ENCODE assay signal across 16 cellular contexts in the genomic region with DNA sequence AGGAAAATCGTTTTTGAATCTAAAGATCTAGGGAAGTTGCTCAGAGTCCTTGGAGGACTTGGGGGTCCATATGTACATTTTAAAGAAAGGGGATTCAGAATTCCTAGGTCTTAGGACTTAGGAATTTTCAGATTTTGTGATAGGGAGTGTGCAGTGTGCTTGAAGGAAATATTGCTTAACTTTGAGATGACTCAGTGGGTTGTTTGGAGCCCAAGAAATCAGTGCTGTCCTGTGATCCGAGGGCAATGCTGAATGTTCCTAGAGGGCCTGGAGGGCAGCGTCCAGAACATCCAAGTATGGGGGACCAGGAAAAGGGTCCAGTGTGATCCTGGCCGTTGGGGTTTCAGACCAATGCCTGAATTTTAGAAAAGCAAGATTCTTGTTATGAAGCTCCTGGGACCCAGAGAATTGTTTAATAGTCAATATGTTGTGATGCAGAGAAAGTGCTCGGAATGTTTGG. TPM values are rescaled to one million over a fixed set of nuclear protein-coding genes. Genes with fewer than 3 reads are reported as not detected.
DNase-seq lines count a peak whose midpoint lies in the region; ATAC-seq and TF ChIP-seq lines count a peak whose summit lies in the region.
"Had no signal": no experiment of that assay in that cellular context is flagged by ENCODE, and none has a peak within 500 bp of the region (broad histone marks: within the 10 kb centered on the region; RNA-seq: fewer than 3 reads in every experiment).

No MANE protein-coding gene starts in this region.

- DNase-seq in Right ventricle myocardium superior (peak; percentile 5), left ventricle myocardium superior (no peak), RWPE2 (ENCODE audit: low spot score) (no peak), fibroblast of peridontal ligament (ENCODE audit: extremely low read depth) (peak; percentile 47), osteocyte (ENCODE audit: extremely low spot score, unreplicated experiment) (no peak)
- DNase-seq in stimulated activated effector memory CD8-positive, alpha-beta T cell treated with anti-CD3 and anti-CD28 coated beads, Interleukin-12 subunit alpha, Interleukin-12 subunit beta, amount 100 ng/mL, for 72 hours (ENCODE audit: low spot score in 2 of 2): no peak
- DNase-seq: esophagus squamous epithelium, NCI-H2081 treated with DMSO at 0.1 percent for 48 hours, NCI-H748 treated with DMSO at 0.1 percent for 48 hours, nucleus accumbens had no signal

- H3K27me3 Mint-ChIP-seq in osteocyte (ENCODE audit: unreplicated experiment): peaks cover 56% of the 10 kb centered on the region

- H3K27ac Mint-ChIP-seq in stimulated activated effector memory CD8-positive, alpha-beta T cell treated with anti-CD3 and anti-CD28 coated beads, Interleukin-12 subunit alpha, Interleukin-12 subunit beta, amount 100 ng/mL, for 72 hours: peak overlapping the region; percentile 5
- H3K27ac Mint-ChIP-seq in osteocyte (ENCODE audit: unreplicated experiment): no peak overlapping the region
- H3K27ac Mint-ChIP-seq: dendritic cell treated with granulocyte-macrophage colony-stimulating factor and Interleukin-4, amounts not matched to agents 40 ng/mL and 50 ng/mL, for 4 days had no signal

- no peak overlapping the region for H3K27ac ChIP-seq in RWPE2 (ENCODE audit: poor library complexity, severe bottlenecking)
- H3K27ac ChIP-seq: esophagus squamous epithelium had no signal

- H3K4me3 Mint-ChIP-seq in stimulated activated effector memory CD8-positive, alpha-beta T cell treated with anti-CD3 and anti-CD28 coated beads, Interleukin-12 subunit alpha, Interleukin-12 subunit beta, amount 100 ng/mL, for 72 hours: peak overlapping the region; percentile 59
- no peak overlapping the region for H3K4me3 Mint-ChIP-seq in osteocyte (ENCODE audit: unreplicated experiment)
- H3K4me3 Mint-ChIP-seq: dendritic cell treated with granulocyte-macrophage colony-stimulating factor and Interleukin-4, amounts not matched to agents 40 ng/mL and 50 ng/mL, for 4 days had no signal

- no peaks in the 10 kb centered on the region for H3K4me1 ChIP-seq in RWPE2 (ENCODE audit: insufficient read depth, poor library complexity, severe bottlenecking)

- H3K27me3 ChIP-seq in RWPE2 (ENCODE audit: insufficient read depth, poor library complexity, severe bottlenecking): peaks cover 90% of the 10 kb centered on the region

- no peak overlapping the region for H3K4me3 ChIP-seq in RWPE2 (ENCODE audit: severe bottlenecking)
- H3K4me3 ChIP-seq: esophagus squamous epithelium had no signal

- intact Hi-C loops in Right ventricle myocardium superior (cut with DNase I): loop anchor here (10.0 kb wide), 1 partner anchor 258 kb away; no protein-coding TSS in a partner anchor
- intact Hi-C loops in left ventricle myocardium superior (cut with micrococcal nuclease): loop anchor here (5.0 kb wide), 1 partner anchor 450 kb away; no protein-coding TSS in a partner anchor

- H3K9me3 Mint-ChIP-seq in stimulated activated effector memory CD8-positive, alpha-beta T cell treated with anti-CD3 and anti-CD28 coated beads, Interleukin-12 subunit alpha, Interleukin-12 subunit beta, amount 100 ng/mL, for 72 hours: no peaks in the 10 kb centered on the region
- no peaks in the 10 kb centered on the region for H3K9me3 Mint-ChIP-seq in osteocyte (ENCODE audit: unreplicated experiment)
- H3K9me3 Mint-ChIP-seq: dendritic cell treated with granulocyte-macrophage colony-stimulating factor and Interleukin-4, amounts not matched to agents 40 ng/mL and 50 ng/mL, for 4 days had no signal

- ATAC-seq in Right ventricle myocardium superior (ENCODE audit: poor library complexity) (no peak), left ventricle myocardium superior (no peak), RWPE2 (ENCODE audit: low read depth) (peak; percentile 44; the same call in 1 of the 3 replicates), HG03469 (IDR thresholded peaks at IDR 0.05; ENCODE audit: unreplicated experiment) (no peak), GM21526 (IDR thresholded peaks at IDR 0.05; ENCODE audit: low FRiP score, unreplicated experiment) (no peak)
- ATAC-seq in stimulated activated effector memory CD8-positive, alpha-beta T cell treated with anti-CD3 and anti-CD28 coated beads, Interleukin-12 subunit alpha, Interleukin-12 subunit beta, amount 100 ng/mL, for 72 hours: no peak

- no peaks in the 10 kb centered on the region for H3K36me3 ChIP-seq in RWPE2 (ENCODE audit: low read depth)
- H3K36me3 ChIP-seq: esophagus squamous epithelium had no signal

- TF ChIP-seq CTCF in RWPE2 (IDR thresholded peaks at IDR 0.05; ENCODE audit: poor library complexity, severe bottlenecking) (no peak), osteocyte (IDR thresholded peaks at IDR 0.05) (no peak)

- no peaks in the 10 kb centered on the region for H3K9me3 ChIP-seq in RWPE2 (ENCODE audit: severe bottlenecking)
- H3K9me3 ChIP-seq: esophagus squamous epithelium had no signal

- peaks cover 4% of the 10 kb centered on the region for H3K36me3 Mint-ChIP-seq in stimulated activated effector memory CD8-positive, alpha-beta T cell treated with anti-CD3 and anti-CD28 coated beads, Interleukin-12 subunit alpha, Interleukin-12 subunit beta, amount 100 ng/mL, for 72 hours
- no peaks in the 10 kb centered on the region for H3K36me3 Mint-ChIP-seq in osteocyte (ENCODE audit: unreplicated experiment)

- peaks cover 34% of the 10 kb centered on the region for H3K4me1 Mint-ChIP-seq in stimulated activated effector memory CD8-positive, alpha-beta T cell treated with anti-CD3 and anti-CD28 coated beads, Interleukin-12 subunit alpha, Interleukin-12 subunit beta, amount 100 ng/mL, for 72 hours
- peaks cover 24% of the 10 kb centered on the region for H3K4me1 Mint-ChIP-seq in osteocyte (ENCODE audit: unreplicated experiment)

RNA-seq across cellular contexts. Expression of a gene that starts 3.1 kb away (rescaled TPM):
- 79.9 TPM for total RNA-seq in Right ventricle myocardium superior
- 88.2 TPM for total RNA-seq in left ventricle myocardium superior
- total RNA-seq in osteocyte: 521 and 590 TPM in 2 replicates
- total RNA-seq: RPMI7951 had no signal

RNA-seq across cellular contexts. Expression of a gene that starts 18.7 kb away (rescaled TPM):
- total RNA-seq in Right ventricle myocardium superior (not detected), left ventricle myocardium superior (not detected), osteocyte (not detected in 2 replicates)
- total RNA-seq: esophagus squamous epithelium, lung microvascular endothelial cell, RPMI7951, subcutaneous adipose tissue had no signal

RNA-seq across cellular contexts. Expression of a gene that starts 29.3 kb away (rescaled TPM):
- not detected for total RNA-seq in Right ventricle myocardium superior
- not detected for total RNA-seq in left ventricle myocardium superior
- 0.75 and 0.89 TPM in 2 replicates for total RNA-seq in osteocyte
- total RNA-seq: subcutaneous adipose tissue had no signal

Comparison
In these comparisons a context has a peak if more than half of its experiments do, and no peak if none do; other contexts are left out.
1. DNase-seq: peak in Right ventricle myocardium superior (single experiment) and fibroblast of peridontal ligament (single experiment); none in left ventricle myocardium superior (single experiment), RWPE2 (single experiment), stimulated activated effector memory CD8-positive, alpha-beta T cell treated with anti-CD3 and anti-CD28 coated beads, Interleukin-12 subunit alpha, Interleukin-12 subunit beta, amount 100 ng/mL, for 72 hours (0 of 2) and osteocyte (single experiment).